Comparison of ENCODE assay signal across 1 cellular context in genomic region chr22:30634477-30635233, GRCh38.
TF ChIP-seq lines count a peak whose summit lies in the region.

No MANE protein-coding gene starts in this region.

TF ChIP-seq in IMR-90, 13 proteins besides CTCF, POLR2A, EP300 and RAD21:
- TF ChIP-seq RFX5 (IDR thresholded peaks at IDR 0.05; ENCODE audit: low read depth, low read length) (no peak), ELK1 (IDR thresholded peaks at IDR 0.05; ENCODE audit: borderline replicate concordance, low read depth, low read length) (no peak), CHD1 (IDR thresholded peaks at IDR 0.05; ENCODE audit: low read depth, low read length) (no peak), MAZ (IDR thresholded peaks at IDR 0.05; ENCODE audit: borderline replicate concordance, low read depth, low read length) (peak; percentile 52; the same call in 1 of the 2 replicates), CEBPB (IDR thresholded peaks at IDR 0.05; ENCODE audit: low read depth, low read length) (no peak), FOS (IDR thresholded peaks at IDR 0.05; ENCODE audit: low read depth, low read length) (no peak), RCOR1 (IDR thresholded peaks at IDR 0.05; ENCODE audit: insufficient replicate concordance, low read length) (no peak), NFE2L2 (IDR thresholded peaks at IDR 0.05; ENCODE audit: low read depth, low read length) (no peak), SMC3 (IDR thresholded peaks at IDR 0.05; ENCODE audit: low read depth, low read length) (peak; percentile 99), MXI1 (IDR thresholded peaks at IDR 0.05; ENCODE audit: borderline replicate concordance, low read depth, low read length) (no peak), BHLHE40 (IDR thresholded peaks at IDR 0.05; ENCODE audit: low read depth, low read length) (peak; percentile 40; the same call in 1 of the 2 replicates), MAFK (IDR thresholded peaks at IDR 0.05; ENCODE audit: low read depth, low read length) (no peak)
- TF ChIP-seq, protein P1, sequence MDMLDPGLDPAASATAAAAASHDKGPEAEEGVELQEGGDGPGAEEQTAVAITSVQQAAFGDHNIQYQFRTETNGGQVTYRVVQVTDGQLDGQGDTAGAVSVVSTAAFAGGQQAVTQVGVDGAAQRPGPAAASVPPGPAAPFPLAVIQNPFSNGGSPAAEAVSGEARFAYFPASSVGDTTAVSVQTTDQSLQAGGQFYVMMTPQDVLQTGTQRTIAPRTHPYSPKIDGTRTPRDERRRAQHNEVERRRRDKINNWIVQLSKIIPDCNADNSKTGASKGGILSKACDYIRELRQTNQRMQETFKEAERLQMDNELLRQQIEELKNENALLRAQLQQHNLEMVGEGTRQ (IDR thresholded peaks at IDR 0.05; ENCODE audit: low read depth, low read length): no peak
TF ChIP-seq in IMR-90: peak in this region for 3.
